In the genomic region with DNA sequence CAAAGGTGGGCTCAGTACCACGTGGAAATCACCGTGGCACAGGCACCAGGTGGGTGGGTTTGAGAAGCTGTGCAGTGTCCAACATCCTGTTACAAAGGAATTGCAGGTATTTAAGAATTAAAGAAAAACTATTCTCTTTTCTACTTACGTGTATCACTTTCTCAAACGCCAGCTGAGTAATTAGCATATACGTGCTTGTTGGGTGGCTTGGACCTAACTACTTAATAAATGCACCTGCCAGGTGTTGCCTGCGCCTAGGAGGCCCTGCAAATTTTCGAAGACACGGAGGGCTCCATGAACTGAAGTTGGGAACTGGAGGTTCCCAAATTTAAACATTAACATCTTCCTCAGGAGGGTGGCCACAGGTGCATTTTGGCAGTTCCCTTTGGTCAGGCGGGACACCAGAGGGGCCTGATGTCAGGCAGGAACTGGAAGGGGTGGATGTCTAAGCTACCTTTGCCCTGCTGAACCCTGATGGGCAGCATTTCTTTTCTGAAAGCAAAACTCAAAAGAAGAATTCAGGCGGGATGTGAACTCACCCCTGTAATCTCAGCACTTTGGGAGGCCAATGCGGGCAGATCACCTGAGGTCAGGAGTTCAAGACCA, we compare ENCODE assay signal across 1 cellular context.
A peak's percentile ranks its signal among the peaks of the same experiment; 100 is the strongest.
TF ChIP-seq lines count a peak whose summit lies in the region.

No MANE protein-coding gene starts in this region.

TF ChIP-seq in HepG2, 621 proteins besides CTCF, POLR2A, EP300 and RAD21 (continued from another document and continues in another):
- TF ChIP-seq, protein P1, sequence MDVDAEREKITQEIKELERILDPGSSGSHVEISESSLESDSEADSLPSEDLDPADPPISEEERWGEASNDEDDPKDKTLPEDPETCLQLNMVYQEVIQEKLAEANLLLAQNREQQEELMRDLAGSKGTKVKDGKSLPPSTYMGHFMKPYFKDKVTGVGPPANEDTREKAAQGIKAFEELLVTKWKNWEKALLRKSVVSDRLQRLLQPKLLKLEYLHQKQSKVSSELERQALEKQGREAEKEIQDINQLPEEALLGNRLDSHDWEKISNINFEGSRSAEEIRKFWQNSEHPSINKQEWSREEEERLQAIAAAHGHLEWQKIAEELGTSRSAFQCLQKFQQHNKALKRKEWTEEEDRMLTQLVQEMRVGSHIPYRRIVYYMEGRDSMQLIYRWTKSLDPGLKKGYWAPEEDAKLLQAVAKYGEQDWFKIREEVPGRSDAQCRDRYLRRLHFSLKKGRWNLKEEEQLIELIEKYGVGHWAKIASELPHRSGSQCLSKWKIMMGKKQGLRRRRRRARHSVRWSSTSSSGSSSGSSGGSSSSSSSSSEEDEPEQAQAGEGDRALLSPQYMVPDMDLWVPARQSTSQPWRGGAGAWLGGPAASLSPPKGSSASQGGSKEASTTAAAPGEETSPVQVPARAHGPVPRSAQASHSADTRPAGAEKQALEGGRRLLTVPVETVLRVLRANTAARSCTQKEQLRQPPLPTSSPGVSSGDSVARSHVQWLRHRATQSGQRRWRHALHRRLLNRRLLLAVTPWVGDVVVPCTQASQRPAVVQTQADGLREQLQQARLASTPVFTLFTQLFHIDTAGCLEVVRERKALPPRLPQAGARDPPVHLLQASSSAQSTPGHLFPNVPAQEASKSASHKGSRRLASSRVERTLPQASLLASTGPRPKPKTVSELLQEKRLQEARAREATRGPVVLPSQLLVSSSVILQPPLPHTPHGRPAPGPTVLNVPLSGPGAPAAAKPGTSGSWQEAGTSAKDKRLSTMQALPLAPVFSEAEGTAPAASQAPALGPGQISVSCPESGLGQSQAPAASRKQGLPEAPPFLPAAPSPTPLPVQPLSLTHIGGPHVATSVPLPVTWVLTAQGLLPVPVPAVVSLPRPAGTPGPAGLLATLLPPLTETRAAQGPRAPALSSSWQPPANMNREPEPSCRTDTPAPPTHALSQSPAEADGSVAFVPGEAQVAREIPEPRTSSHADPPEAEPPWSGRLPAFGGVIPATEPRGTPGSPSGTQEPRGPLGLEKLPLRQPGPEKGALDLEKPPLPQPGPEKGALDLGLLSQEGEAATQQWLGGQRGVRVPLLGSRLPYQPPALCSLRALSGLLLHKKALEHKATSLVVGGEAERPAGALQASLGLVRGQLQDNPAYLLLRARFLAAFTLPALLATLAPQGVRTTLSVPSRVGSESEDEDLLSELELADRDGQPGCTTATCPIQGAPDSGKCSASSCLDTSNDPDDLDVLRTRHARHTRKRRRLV (CRISPR knock-in tag; IDR thresholded peaks at IDR 0.05) = 0 out of 2 replicates have a peak, but pooled peaks have one; percentile 3
- TF ChIP-seq, protein P2, sequence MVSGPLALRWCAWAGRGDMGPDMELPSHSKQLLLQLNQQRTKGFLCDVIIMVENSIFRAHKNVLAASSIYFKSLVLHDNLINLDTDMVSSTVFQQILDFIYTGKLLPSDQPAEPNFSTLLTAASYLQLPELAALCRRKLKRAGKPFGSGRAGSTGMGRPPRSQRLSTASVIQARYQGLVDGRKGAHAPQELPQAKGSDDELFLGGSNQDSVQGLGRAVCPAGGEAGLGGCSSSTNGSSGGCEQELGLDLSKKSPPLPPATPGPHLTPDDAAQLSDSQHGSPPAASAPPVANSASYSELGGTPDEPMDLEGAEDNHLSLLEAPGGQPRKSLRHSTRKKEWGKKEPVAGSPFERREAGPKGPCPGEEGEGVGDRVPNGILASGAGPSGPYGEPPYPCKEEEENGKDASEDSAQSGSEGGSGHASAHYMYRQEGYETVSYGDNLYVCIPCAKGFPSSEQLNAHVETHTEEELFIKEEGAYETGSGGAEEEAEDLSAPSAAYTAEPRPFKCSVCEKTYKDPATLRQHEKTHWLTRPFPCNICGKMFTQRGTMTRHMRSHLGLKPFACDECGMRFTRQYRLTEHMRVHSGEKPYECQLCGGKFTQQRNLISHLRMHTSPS (CRISPR knock-in tag; IDR thresholded peaks at IDR 0.05; ENCODE audit: low read depth) = peak; percentile 15; the same call in 1 of the 2 replicates
- no peak for TF ChIP-seq KLF9 (CRISPR knock-in tag; IDR thresholded peaks at IDR 0.05; ENCODE audit: low read depth)
- peak; percentile 38; the same call in 1 of the 2 replicates for TF ChIP-seq ZSCAN25 (CRISPR knock-in tag; IDR thresholded peaks at IDR 0.05)
- 0 out of 2 replicates have a peak, but pooled peaks have one; percentile 9 for TF ChIP-seq ZNF605 (CRISPR knock-in tag; IDR thresholded peaks at IDR 0.05)
- TF ChIP-seq, protein P3, sequence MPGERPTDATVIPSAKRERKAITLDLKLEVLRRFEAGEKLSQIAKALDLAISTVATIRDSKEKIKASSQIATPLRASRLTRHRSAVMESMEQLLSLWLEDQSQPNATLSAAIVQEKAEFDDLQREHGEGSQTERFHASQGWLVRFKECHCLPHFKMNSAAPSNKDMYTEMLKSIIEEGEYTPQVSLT (CRISPR knock-in tag; IDR thresholded peaks at IDR 0.05; ENCODE audit: borderline replicate concordance, low read depth) = 0 out of 2 replicates have a peak, but pooled peaks have one; percentile 6
- TF ChIP-seq ARHGAP35 (CRISPR knock-in tag; IDR thresholded peaks at IDR 0.05; ENCODE audit: borderline replicate concordance) = no peak
- TF ChIP-seq DNMT3B (CRISPR knock-in tag; conservative IDR thresholded peaks at IDR 0.05) = no peak
- TF ChIP-seq, protein P4, sequence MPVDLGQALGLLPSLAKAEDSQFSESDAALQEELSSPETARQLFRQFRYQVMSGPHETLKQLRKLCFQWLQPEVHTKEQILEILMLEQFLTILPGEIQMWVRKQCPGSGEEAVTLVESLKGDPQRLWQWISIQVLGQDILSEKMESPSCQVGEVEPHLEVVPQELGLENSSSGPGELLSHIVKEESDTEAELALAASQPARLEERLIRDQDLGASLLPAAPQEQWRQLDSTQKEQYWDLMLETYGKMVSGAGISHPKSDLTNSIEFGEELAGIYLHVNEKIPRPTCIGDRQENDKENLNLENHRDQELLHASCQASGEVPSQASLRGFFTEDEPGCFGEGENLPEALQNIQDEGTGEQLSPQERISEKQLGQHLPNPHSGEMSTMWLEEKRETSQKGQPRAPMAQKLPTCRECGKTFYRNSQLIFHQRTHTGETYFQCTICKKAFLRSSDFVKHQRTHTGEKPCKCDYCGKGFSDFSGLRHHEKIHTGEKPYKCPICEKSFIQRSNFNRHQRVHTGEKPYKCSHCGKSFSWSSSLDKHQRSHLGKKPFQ (CRISPR knock-in tag; IDR thresholded peaks at IDR 0.05; ENCODE audit: insufficient replicate concordance) = no peak
- TF ChIP-seq ZNF460 (CRISPR knock-in tag; IDR thresholded peaks at IDR 0.05; ENCODE audit: borderline replicate concordance) = no peak
- TF ChIP-seq PHF5A (CRISPR knock-in tag; IDR thresholded peaks at IDR 0.05; ENCODE audit: low read depth, unreplicated experiment) = no peak
- 0 out of 2 replicates have a peak, but pooled peaks have one; percentile 2 for TF ChIP-seq REPIN1 (CRISPR knock-in tag; IDR thresholded peaks at IDR 0.05; ENCODE audit: borderline replicate concordance, low read depth)
- TF ChIP-seq SRY (CRISPR knock-in tag; IDR thresholded peaks at IDR 0.05) = no peak
- TF ChIP-seq DMAP1 (CRISPR knock-in tag; IDR thresholded peaks at IDR 0.05) = 0 out of 2 replicates have a peak, but pooled peaks have one; percentile 17
- TF ChIP-seq NKX3-1 (CRISPR knock-in tag; IDR thresholded peaks at IDR 0.05) = no peak
- no peak for TF ChIP-seq SMC3 (IDR thresholded peaks at IDR 0.05; ENCODE audit: low read length)
- TF ChIP-seq ZNF577 (CRISPR knock-in tag; IDR thresholded peaks at IDR 0.05; ENCODE audit: borderline replicate concordance, low read depth) = peak; percentile 9; the same call in 1 of the 2 replicates
- TF ChIP-seq ZNF251 (CRISPR knock-in tag; IDR thresholded peaks at IDR 0.05) = no peak
- TF ChIP-seq ELF4 (CRISPR knock-in tag; IDR thresholded peaks at IDR 0.05; ENCODE audit: borderline replicate concordance) = no peak
- 0 out of 2 replicates have a peak, but pooled peaks have one; percentile 0 for TF ChIP-seq TBX2 (CRISPR knock-in tag; IDR thresholded peaks at IDR 0.05; ENCODE audit: borderline replicate concordance)
- TF ChIP-seq MIER2 (CRISPR knock-in tag; IDR thresholded peaks at IDR 0.05) = 0 out of 2 replicates have a peak, but pooled peaks have one; percentile 47
- TF ChIP-seq TCF7 (IDR thresholded peaks at IDR 0.05; ENCODE audit: low read depth) = no peak
- no peak for TF ChIP-seq REL (CRISPR knock-in tag; conservative IDR thresholded peaks at IDR 0.05)
- TF ChIP-seq, protein P5, sequence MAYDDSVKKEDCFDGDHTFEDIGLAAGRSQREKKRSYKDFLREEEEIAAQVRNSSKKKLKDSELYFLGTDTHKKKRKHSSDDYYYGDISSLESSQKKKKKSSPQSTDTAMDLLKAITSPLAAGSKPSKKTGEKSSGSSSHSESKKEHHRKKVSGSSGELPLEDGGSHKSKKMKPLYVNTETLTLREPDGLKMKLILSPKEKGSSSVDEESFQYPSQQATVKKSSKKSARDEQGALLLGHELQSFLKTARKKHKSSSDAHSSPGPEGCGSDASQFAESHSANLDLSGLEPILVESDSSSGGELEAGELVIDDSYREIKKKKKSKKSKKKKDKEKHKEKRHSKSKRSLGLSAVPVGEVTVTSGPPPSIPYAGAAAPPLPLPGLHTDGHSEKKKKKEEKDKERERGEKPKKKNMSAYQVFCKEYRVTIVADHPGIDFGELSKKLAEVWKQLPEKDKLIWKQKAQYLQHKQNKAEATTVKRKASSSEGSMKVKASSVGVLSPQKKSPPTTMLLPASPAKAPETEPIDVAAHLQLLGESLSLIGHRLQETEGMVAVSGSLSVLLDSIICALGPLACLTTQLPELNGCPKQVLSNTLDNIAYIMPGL (CRISPR knock-in tag; IDR thresholded peaks at IDR 0.05; ENCODE audit: borderline replicate concordance in 1 of 2, low read depth in 1 of 2) = no peak
- TF ChIP-seq, protein P6, sequence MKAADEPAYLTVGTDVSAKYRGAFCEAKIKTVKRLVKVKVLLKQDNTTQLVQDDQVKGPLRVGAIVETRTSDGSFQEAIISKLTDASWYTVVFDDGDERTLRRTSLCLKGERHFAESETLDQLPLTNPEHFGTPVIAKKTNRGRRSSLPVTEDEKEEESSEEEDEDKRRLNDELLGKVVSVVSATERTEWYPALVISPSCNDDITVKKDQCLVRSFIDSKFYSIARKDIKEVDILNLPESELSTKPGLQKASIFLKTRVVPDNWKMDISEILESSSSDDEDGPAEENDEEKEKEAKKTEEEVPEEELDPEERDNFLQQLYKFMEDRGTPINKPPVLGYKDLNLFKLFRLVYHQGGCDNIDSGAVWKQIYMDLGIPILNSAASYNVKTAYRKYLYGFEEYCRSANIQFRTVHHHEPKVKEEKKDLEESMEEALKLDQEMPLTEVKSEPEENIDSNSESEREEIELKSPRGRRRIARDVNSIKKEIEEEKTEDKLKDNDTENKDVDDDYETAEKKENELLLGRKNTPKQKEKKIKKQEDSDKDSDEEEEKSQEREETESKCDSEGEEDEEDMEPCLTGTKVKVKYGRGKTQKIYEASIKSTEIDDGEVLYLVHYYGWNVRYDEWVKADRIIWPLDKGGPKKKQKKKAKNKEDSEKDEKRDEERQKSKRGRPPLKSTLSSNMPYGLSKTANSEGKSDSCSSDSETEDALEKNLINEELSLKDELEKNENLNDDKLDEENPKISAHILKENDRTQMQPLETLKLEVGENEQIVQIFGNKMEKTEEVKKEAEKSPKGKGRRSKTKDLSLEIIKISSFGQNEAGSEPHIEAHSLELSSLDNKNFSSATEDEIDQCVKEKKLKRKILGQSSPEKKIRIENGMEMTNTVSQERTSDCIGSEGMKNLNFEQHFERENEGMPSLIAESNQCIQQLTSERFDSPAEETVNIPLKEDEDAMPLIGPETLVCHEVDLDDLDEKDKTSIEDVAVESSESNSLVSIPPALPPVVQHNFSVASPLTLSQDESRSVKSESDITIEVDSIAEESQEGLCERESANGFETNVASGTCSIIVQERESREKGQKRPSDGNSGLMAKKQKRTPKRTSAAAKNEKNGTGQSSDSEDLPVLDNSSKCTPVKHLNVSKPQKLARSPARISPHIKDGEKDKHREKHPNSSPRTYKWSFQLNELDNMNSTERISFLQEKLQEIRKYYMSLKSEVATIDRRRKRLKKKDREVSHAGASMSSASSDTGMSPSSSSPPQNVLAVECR (CRISPR knock-in tag; IDR thresholded peaks at IDR 0.05; ENCODE audit: borderline replicate concordance) = no peak
- TF ChIP-seq, protein P7, sequence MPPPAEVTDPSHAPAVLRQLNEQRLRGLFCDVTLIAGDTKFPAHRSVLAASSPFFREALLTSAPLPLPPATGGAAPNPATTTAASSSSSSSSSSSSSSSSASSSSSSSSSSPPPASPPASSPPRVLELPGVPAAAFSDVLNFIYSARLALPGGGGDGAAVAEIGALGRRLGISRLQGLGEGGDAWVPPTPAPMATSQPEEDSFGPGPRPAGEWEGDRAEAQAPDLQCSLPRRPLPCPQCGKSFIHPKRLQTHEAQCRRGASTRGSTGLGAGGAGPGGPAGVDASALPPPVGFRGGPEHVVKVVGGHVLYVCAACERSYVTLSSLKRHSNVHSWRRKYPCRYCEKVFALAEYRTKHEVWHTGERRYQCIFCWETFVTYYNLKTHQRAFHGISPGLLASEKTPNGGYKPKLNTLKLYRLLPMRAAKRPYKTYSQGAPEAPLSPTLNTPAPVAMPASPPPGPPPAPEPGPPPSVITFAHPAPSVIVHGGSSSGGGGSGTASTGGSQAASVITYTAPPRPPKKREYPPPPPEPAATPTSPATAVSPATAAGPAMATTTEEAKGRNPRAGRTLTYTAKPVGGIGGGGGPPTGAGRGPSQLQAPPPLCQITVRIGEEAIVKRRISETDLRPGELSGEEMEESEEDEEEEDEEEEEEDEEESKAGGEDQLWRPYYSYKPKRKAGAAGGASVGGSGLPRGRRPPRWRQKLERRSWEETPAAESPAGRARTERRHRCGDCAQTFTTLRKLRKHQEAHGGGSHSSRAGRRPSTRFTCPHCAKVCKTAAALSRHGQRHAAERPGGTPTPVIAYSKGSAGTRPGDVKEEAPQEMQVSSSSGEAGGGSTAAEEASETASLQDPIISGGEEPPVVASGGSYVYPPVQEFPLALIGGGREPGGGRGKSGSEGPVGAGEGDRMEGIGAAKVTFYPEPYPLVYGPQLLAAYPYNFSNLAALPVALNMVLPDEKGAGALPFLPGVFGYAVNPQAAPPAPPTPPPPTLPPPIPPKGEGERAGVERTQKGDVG (CRISPR knock-in tag; IDR thresholded peaks at IDR 0.05; ENCODE audit: borderline replicate concordance) = no peak
- no peak for TF ChIP-seq HIVEP1 (CRISPR knock-in tag; IDR thresholded peaks at IDR 0.05)
- TF ChIP-seq, protein P8, sequence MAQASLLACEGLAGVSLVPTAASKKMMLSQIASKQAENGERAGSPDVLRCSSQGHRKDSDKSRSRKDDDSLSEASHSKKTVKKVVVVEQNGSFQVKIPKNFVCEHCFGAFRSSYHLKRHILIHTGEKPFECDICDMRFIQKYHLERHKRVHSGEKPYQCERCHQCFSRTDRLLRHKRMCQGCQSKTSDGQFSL (CRISPR knock-in tag; IDR thresholded peaks at IDR 0.05) = 0 out of 2 replicates have a peak, but pooled peaks have one; percentile 36
- no peak for TF ChIP-seq LCORL (IDR thresholded peaks at IDR 0.05)
- peak; percentile 12; the same call in 1 of the 2 replicates for TF ChIP-seq LCORL (CRISPR knock-in tag; IDR thresholded peaks at IDR 0.05)
- TF ChIP-seq, protein P9, sequence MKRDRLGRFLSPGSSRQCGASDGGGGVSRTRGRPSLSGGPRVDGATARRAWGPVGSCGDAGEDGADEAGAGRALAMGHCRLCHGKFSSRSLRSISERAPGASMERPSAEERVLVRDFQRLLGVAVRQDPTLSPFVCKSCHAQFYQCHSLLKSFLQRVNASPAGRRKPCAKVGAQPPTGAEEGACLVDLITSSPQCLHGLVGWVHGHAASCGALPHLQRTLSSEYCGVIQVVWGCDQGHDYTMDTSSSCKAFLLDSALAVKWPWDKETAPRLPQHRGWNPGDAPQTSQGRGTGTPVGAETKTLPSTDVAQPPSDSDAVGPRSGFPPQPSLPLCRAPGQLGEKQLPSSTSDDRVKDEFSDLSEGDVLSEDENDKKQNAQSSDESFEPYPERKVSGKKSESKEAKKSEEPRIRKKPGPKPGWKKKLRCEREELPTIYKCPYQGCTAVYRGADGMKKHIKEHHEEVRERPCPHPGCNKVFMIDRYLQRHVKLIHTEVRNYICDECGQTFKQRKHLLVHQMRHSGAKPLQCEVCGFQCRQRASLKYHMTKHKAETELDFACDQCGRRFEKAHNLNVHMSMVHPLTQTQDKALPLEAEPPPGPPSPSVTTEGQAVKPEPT (CRISPR knock-in tag; IDR thresholded peaks at IDR 0.05; ENCODE audit: low read depth) = no peak
- TF ChIP-seq NFYB (CRISPR knock-in tag; IDR thresholded peaks at IDR 0.05) = no peak
